ENCODE assay signal across 18 cellular contexts in the genomic region with DNA sequence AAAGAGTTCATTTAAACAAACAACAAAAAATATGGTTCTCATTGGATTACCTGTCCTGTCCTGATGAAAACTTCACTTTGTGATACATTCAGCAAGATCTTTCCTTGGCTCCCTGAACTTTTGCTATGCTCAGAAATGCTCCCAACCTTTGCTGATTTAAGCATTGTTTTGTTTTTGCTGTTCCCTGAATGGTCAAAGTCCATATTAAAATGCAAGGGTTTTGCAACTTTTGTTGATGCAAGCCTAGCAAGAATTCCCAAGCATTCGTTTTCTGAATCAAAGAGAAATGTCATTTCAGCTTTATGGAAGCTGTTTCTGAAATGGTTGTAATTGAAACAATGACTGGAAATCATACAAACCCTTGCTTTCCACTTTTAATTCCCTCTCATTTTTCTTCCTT. TPM values are rescaled to one million over a fixed set of nuclear protein-coding genes. Genes with fewer than 3 reads are reported as not detected.
DNase-seq lines count a peak whose midpoint lies in the region; ATAC-seq and TF ChIP-seq lines count a peak whose summit lies in the region.
"Had no signal": no experiment of that assay in that cellular context is flagged by ENCODE, and none has a peak within 500 bp of the region (broad histone marks: within the 10 kb centered on the region; RNA-seq: fewer than 3 reads in every experiment).

No MANE protein-coding gene starts in this region.

- no peak overlapping the region for H3K18ac ChIP-seq in mesendoderm (ENCODE audit: low read length)

- H3K27ac Mint-ChIP-seq in GM23338: no peak overlapping the region
- H3K27ac Mint-ChIP-seq: H9, IgD-negative memory B cell had no signal

- TF ChIP-seq CTCF in GM23338 (conservative IDR thresholded peaks at IDR 0.05; ENCODE audit: low read depth in 2 of 2) (no peak), osteoblast (IDR thresholded peaks at IDR 0.05; ENCODE audit: extremely low read depth, low read depth, low read length) (no peak)

- H4K20me1 ChIP-seq in GM23338 (replicated peaks; ENCODE audit: insufficient read depth): peaks cover 14% of the 10 kb centered on the region
- H4K20me1 ChIP-seq in osteoblast (ENCODE audit: insufficient read depth, low read length): peaks cover 5% of the 10 kb centered on the region

- H2AFZ ChIP-seq in GM23338 (no peak overlapping the region), osteoblast (ENCODE audit: low read length) (no peak overlapping the region)

- no peak overlapping the region for H2BK120ac ChIP-seq in mesendoderm (ENCODE audit: low read depth, low read length)

- peaks cover 9% of the 10 kb centered on the region for H3K79me1 ChIP-seq in mesendoderm (ENCODE audit: low read length)

- WGBS in mesendoderm (ENCODE audit: extremely low coverage, insufficient coverage, low lambda C conversion rate): no CpG with 5 or more reads among the region's 1 CpG

- H3K79me2 ChIP-seq in GM23338 (replicated peaks; ENCODE audit: insufficient read depth) (peaks cover 13% of the 10 kb centered on the region), osteoblast (ENCODE audit: insufficient read depth, low read length) (peaks cover 15% of the 10 kb centered on the region), mesendoderm (ENCODE audit: control insufficient read depth, insufficient read depth, low read length) (peaks cover 14% of the 10 kb centered on the region)

- H3K4me2 ChIP-seq in GM23338 (0 out of 2 replicates have a peak overlapping the region, but pooled peaks have one; percentile 23), osteoblast (ENCODE audit: insufficient read depth, low read length) (no peak overlapping the region), mesendoderm (ENCODE audit: low read length) (no peak overlapping the region)

- no peak overlapping the region for H2BK15ac ChIP-seq in mesendoderm (replicated peaks; ENCODE audit: low read depth)

- H3K4me1 Mint-ChIP-seq in GM23338: peaks cover 17% of the 10 kb centered on the region

- H3K27me3 ChIP-seq in GM23338 (ENCODE audit: insufficient read depth) (peaks cover 26% of the 10 kb centered on the region), adipocyte (replicated peaks; ENCODE audit: control insufficient read depth, insufficient read depth, low read length) (peaks cover 5% of the 10 kb centered on the region), osteoblast (ENCODE audit: insufficient read depth, low read length) (peaks cover 7% of the 10 kb centered on the region), H7 (ENCODE audit: control insufficient read depth, insufficient read depth, low read length) (peaks cover 6% of the 10 kb centered on the region; the same call in 1 of the 2 replicates), mesendoderm (ENCODE audit: insufficient read depth, low read length, poor library complexity) (no peaks in the 10 kb centered on the region)

- H3K9ac ChIP-seq in adipocyte (ENCODE audit: low read length) (no peak overlapping the region), mesendoderm (ENCODE audit: low read length) (no peak overlapping the region)

- H3K9me2 ChIP-seq in GM23338 (ENCODE audit: insufficient read depth): no peaks in the 10 kb centered on the region

- H3K9me3 Mint-ChIP-seq in GM23338: no peaks in the 10 kb centered on the region; the same call in 2 of the 3 replicates
- H3K9me3 Mint-ChIP-seq: CD4-positive, alpha-beta memory T cell; H9; IgD-negative memory B cell had no signal

- no peak overlapping the region for H3K56ac ChIP-seq in mesendoderm (ENCODE audit: low read length)

- H3K36me3 ChIP-seq in GM23338 (ENCODE audit: insufficient read depth) (no peaks in the 10 kb centered on the region), adipocyte (ENCODE audit: control insufficient read depth, insufficient read depth, low read length, severe bottlenecking) (no peaks in the 10 kb centered on the region), osteoblast (ENCODE audit: insufficient read depth, low read length) (no peaks in the 10 kb centered on the region), H7 (replicated peaks; ENCODE audit: control insufficient read depth, insufficient read depth, low read length) (no peaks in the 10 kb centered on the region), mesendoderm (ENCODE audit: control insufficient read depth, insufficient read depth, low read length) (no peaks in the 10 kb centered on the region)

- no peak overlapping the region for H3K4me3 Mint-ChIP-seq in GM23338
- H3K4me3 Mint-ChIP-seq: H9 had no signal

- H3F3A ChIP-seq in GM23338 (replicated peaks; ENCODE audit: low read depth): no peaks in the 10 kb centered on the region

- H3K4me1 ChIP-seq in GM23338 (ENCODE audit: insufficient read depth): peaks cover 17% of the 10 kb centered on the region
- peaks cover 16% of the 10 kb centered on the region for H3K4me1 ChIP-seq in adipocyte (ENCODE audit: control insufficient read depth, insufficient read depth, low read length)
- H3K4me1 ChIP-seq in osteoblast (ENCODE audit: insufficient read depth, low read length): peaks cover 10% of the 10 kb centered on the region
- peaks cover 11% of the 10 kb centered on the region for H3K4me1 ChIP-seq in mesendoderm (ENCODE audit: control insufficient read depth, low read depth, low read length)

- no peak overlapping the region for H3K23ac ChIP-seq in mesendoderm (ENCODE audit: low read length)

- no peak overlapping the region for H4K5ac ChIP-seq in mesendoderm (ENCODE audit: low read length)

- H3K9me3 ChIP-seq in adipocyte (ENCODE audit: control insufficient read depth, low read length) (no peaks in the 10 kb centered on the region), osteoblast (ENCODE audit: low read depth, low read length) (no peaks in the 10 kb centered on the region)

- no peak for DNase-seq in GM23338 (ENCODE audit: low spot score)
- peak; percentile 38 for DNase-seq in adipocyte (ENCODE audit: low read depth)
- no peak for DNase-seq in left lobe of liver (ENCODE audit: low spot score)
- DNase-seq in osteoblast (ENCODE audit: insufficient read length, low spot score, missing footprints): peak; percentile 43
- DNase-seq in AML-193 (lab: John Stamatoyannopoulos, UW): no peak
- DNase-seq in H7: no peak
- no peak for DNase-seq in mesendoderm
- DNase-seq: ACHN, DMS153, DMS79, GDM1, GOT3, H9 had no signal

- no peak overlapping the region for H3K4ac ChIP-seq in mesendoderm (ENCODE audit: low read depth, low read length)

- H2AK5ac ChIP-seq in mesendoderm (ENCODE audit: low read length): no peak overlapping the region

- no peak overlapping the region for H4K8ac ChIP-seq in mesendoderm (ENCODE audit: low read depth, low read length)

- H3K36me3 Mint-ChIP-seq in GM23338 (ENCODE audit: low read depth): peaks cover 6% of the 10 kb centered on the region

- H3K27me3 Mint-ChIP-seq in GM23338 (ENCODE audit: insufficient read depth, low read depth, poor library complexity): peaks cover 16% of the 10 kb centered on the region
- H3K27me3 Mint-ChIP-seq: CD4-positive, alpha-beta memory T cell had no signal

- ATAC-seq in GM23338 (no peak), left lobe of liver (peak; percentile 10)

- H3K4me3 ChIP-seq in GM23338 (no peak overlapping the region), adipocyte (ENCODE audit: low read length) (no peak overlapping the region), osteoblast (ENCODE audit: insufficient read depth, low read length) (no peak overlapping the region), H7 (ENCODE audit: insufficient read depth, low read depth, low read length) (no peak overlapping the region), mesendoderm (ENCODE audit: low read length) (no peak overlapping the region)

- H3K27ac ChIP-seq in GM23338 (ENCODE audit: low read depth): no peak overlapping the region
- no peak overlapping the region for H3K27ac ChIP-seq in osteoblast (ENCODE audit: low read depth, low read length)
- no peak overlapping the region for H3K27ac ChIP-seq in mesendoderm (ENCODE audit: low read depth, low read length)
- H3K27ac ChIP-seq: C4-2B had no signal

- H2BK5ac ChIP-seq in mesendoderm (ENCODE audit: low read length): no peak overlapping the region

TF ChIP-seq in GM23338, 12 proteins besides CTCF, POLR2A, EP300 and RAD21 (continues in another document):
- TF ChIP-seq, protein P1, sequence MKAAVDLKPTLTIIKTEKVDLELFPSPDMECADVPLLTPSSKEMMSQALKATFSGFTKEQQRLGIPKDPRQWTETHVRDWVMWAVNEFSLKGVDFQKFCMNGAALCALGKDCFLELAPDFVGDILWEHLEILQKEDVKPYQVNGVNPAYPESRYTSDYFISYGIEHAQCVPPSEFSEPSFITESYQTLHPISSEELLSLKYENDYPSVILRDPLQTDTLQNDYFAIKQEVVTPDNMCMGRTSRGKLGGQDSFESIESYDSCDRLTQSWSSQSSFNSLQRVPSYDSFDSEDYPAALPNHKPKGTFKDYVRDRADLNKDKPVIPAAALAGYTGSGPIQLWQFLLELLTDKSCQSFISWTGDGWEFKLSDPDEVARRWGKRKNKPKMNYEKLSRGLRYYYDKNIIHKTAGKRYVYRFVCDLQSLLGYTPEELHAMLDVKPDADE (IDR thresholded peaks at IDR 0.05): no peak
- TF ChIP-seq ZNF114 (CRISPR knock-in tag; IDR thresholded peaks at IDR 0.05) (no peak), NANOG (IDR thresholded peaks at IDR 0.05; ENCODE audit: borderline replicate concordance) (no peak)

RNA-seq across cellular contexts. Expression of a gene that starts 3.1 kb away (rescaled TPM):
- 97.7 and 121 TPM in 2 replicates for total RNA-seq in GM23338 (2014; rRNA removed; shearing (Covaris generic))
- 39.8 and 44.0 TPM in 2 replicates for polyA plus RNA-seq in GM23338 (2016; fragmentation: Nextera tagmentation; extraction: Ambion mirVana)
- total RNA-seq in left lobe of liver: 81.0 TPM
- total RNA-seq in osteoblast: 38.3 and 40.9 TPM in 2 replicates
- 104 and 115 TPM in 2 replicates for total RNA-seq in H7 (2014; rRNA removed; shearing (Covaris generic))
- polyA plus RNA-seq in mesendoderm (2013, experiment 1 of 2): 63.6 TPM
- 68.6 TPM for polyA plus RNA-seq in mesendoderm (2013, experiment 2 of 2)

RNA-seq across cellular contexts. Expression of a gene that starts 31.3 kb away (rescaled TPM):
- total RNA-seq in GM23338 (2014; rRNA removed; shearing (Covaris generic)): 0.14 TPM in 1 of 2 replicates, not detected in the other
- 0.11 TPM in 1 of 2 replicates, not detected in the other for polyA plus RNA-seq in GM23338 (2016; fragmentation: Nextera tagmentation; extraction: Ambion mirVana)
- 0.13 TPM for total RNA-seq in left lobe of liver
- total RNA-seq in osteoblast: under 0.01 TPM in 1 of 2 replicates, not detected in the other
- 0.10 TPM in 1 of 2 replicates, not detected in the other for total RNA-seq in H7 (2014; rRNA removed; shearing (Covaris generic))
- 0.60 TPM for polyA plus RNA-seq in mesendoderm (2013, experiment 1 of 2)
- 0.57 TPM for polyA plus RNA-seq in mesendoderm (2013, experiment 2 of 2)
- total RNA-seq: A172; CD4-positive, alpha-beta memory T cell; H9 had no signal
- polyA plus RNA-seq: BJ; CD4-positive, alpha-beta memory T cell; IgD-negative memory B cell had no signal

Comparison
In these comparisons a context has a peak if more than half of its experiments do, and no peak if none do; other contexts are left out.
1. DNase-seq: peak in adipocyte (single experiment) and osteoblast (single experiment); none in GM23338 (single experiment), left lobe of liver (single experiment), AML-193 (0 of 2), H7 (single experiment) and mesendoderm (single experiment).